In the genomic region with DNA sequence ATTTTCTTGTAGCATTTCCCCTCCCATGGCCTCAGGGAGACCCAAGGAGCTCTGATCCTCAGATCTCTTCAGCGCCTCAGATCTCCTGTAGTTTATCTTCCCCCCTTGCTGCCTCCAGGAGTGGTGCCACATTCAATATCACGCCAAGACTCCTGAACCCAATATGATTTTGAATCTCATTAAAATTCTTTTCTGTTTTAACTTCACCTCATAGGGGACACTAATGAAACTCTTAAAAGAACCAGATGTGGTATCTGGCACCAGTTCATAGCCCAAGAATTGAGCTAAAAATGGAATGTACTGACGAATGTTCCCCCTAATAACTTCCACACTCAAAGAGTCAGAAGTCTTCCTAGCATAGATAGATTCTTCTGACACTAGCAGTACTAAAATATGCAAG, we compare ENCODE assay signal across 22 cellular contexts. TPM values are rescaled to one million over a fixed set of nuclear protein-coding genes. Genes with fewer than 3 reads are reported as not detected.
DNase-seq lines count a peak whose midpoint lies in the region; ATAC-seq and TF ChIP-seq lines count a peak whose summit lies in the region.
"Had no signal": no experiment of that assay in that cellular context is flagged by ENCODE, and none has a peak within 500 bp of the region (broad histone marks: within the 10 kb centered on the region; RNA-seq: fewer than 3 reads in every experiment).

No MANE protein-coding gene starts in this region.

- H2BK120ac ChIP-seq in IMR-90 (ENCODE audit: low read depth, low read length) = no peak overlapping the region

- 53% methylated on average over 2 of the region's 3 CpGs; no CpG with 5 or more reads in 1 of the 2 experiments for WGBS in IMR-90 (ENCODE audit: extremely low coverage in 2 of 2, insufficient read length in 1 of 2), 2 experiments
- 91 to 100% methylated on average over 1 to 3 of the region's 3 CpGs for WGBS in endodermal cell (ENCODE audit: insufficient coverage in 1 of 2, insufficient read length in 1 of 2), 2 experiments
- 66 to 76% methylated on average over 3 of the region's 3 CpGs for WGBS in lung, 2 donors

- ATAC-seq in IMR-90 (ENCODE audit: low read depth) (no peak; the same call in 1 of the 2 replicates), lung (ENCODE audit: insufficient read depth, low FRiP score) (no peak), GM18870 (IDR thresholded peaks at IDR 0.05; ENCODE audit: unreplicated experiment) (no peak)
- ATAC-seq in activated CD8-positive, alpha-beta T cell treated with anti-CD3 and anti-CD28 coated beads, Interleukin-2, amount 10 ng/mL, durations not matched to agents 7 days and 5 days = no peak
- ATAC-seq: naive thymus-derived CD4-positive, alpha-beta T cell; stimulated activated naive CD8-positive, alpha-beta T cell treated with anti-CD3 and anti-CD28 coated beads, Interleukin-15, Interleukin-2, amounts not matched to agents 100 U/mL and 50 U/mL, for 24 hours had no signal

- H3K4me2 ChIP-seq in IMR-90 (ENCODE audit: low read depth, low read length) = no peak overlapping the region

- H3K4ac ChIP-seq in IMR-90 (ENCODE audit: low read depth, low read length) = no peak overlapping the region

- no peak overlapping the region for H2AK5ac ChIP-seq in IMR-90 (ENCODE audit: low read depth, low read length)

- POLR2A ChIA-PET in IMR-90 (lab: Charles Lee; ENCODE audit: unreplicated experiment) = no interaction called here
- POLR2A ChIA-PET in activated CD8-positive, alpha-beta T cell treated with anti-CD3 and anti-CD28 coated beads, Interleukin-2, amount 10 ng/mL, durations not matched to agents 7 days and 5 days (lab: Charles Lee) = no interaction called here

- no peak overlapping the region for H3K23ac ChIP-seq in IMR-90 (ENCODE audit: low read depth, low read length)

- TF ChIP-seq CTCF in AG09309 (IDR thresholded peaks at IDR 0.05; ENCODE audit: control insufficient read depth, insufficient read depth, low read depth, low read length, missing control alignments) = no peak
- no peak for TF ChIP-seq CTCF in IMR-90 (conservative IDR thresholded peaks at IDR 0.05; ENCODE audit: low read depth, low read length)
- no peak for TF ChIP-seq CTCF in endodermal cell (conservative IDR thresholded peaks at IDR 0.05)
- TF ChIP-seq CTCF in lung (IDR thresholded peaks at IDR 0.05; ENCODE audit: control extremely low read depth, extremely low read depth) = no peak

- no peaks in the 10 kb centered on the region for H3K79me1 ChIP-seq in IMR-90 (ENCODE audit: low read depth in 1 of 2, low read length in 2 of 2)

- H3K36me3 ChIP-seq in IMR-90 (ENCODE audit: control insufficient read depth, insufficient read depth, low read length) = no peaks in the 10 kb centered on the region
- no peaks in the 10 kb centered on the region for H3K36me3 ChIP-seq in endodermal cell (ENCODE audit: control insufficient read depth, insufficient read depth, low read length)
- H3K36me3 ChIP-seq in lung (ENCODE audit: control insufficient read depth in 2 of 2, insufficient read depth in 2 of 2, low read length in 2 of 2) = no peaks in the 10 kb centered on the region
- H3K36me3 ChIP-seq: tibial nerve had no signal

- H4K8ac ChIP-seq in IMR-90 (ENCODE audit: low read depth in 2 of 2, low read length in 2 of 2) = no peak overlapping the region

- no TSS peak for BruUV-seq in IMR-90 (replicated peaks; lab: Mats Ljungman, UMichigan)

- dilution Hi-C loops in IMR-90 (cut with HindIII; ENCODE audit: low sequenced_read_pairs, unreplicated experiment) = no loop called here

- H3K9me3 ChIP-seq in IMR-90 (ENCODE audit: control insufficient read depth, insufficient read depth, low read length) (no peaks in the 10 kb centered on the region), endodermal cell (ENCODE audit: control insufficient read depth, low read length) (peaks cover 33% of the 10 kb centered on the region), lung (ENCODE audit: control insufficient read depth in 2 of 2, insufficient read depth in 1 of 2, low read length in 1 of 2) (no peaks in the 10 kb centered on the region)

- H3K27ac Mint-ChIP-seq in endodermal cell = no peak overlapping the region
- no peak overlapping the region for H3K27ac Mint-ChIP-seq in activated CD8-positive, alpha-beta T cell treated with anti-CD3 and anti-CD28 coated beads, Interleukin-2, amount 10 ng/mL, durations not matched to agents 7 days and 5 days
- H3K27ac Mint-ChIP-seq: CD4-positive, CD25-positive, alpha-beta regulatory T cell; naive thymus-derived CD4-positive, alpha-beta T cell had no signal

- no peaks in the 10 kb centered on the region for H4K20me1 ChIP-seq in IMR-90 (ENCODE audit: insufficient read depth, low read length)

- in situ Hi-C loops in IMR-90 (cut with MboI; ENCODE audit: low sequenced_read_pairs) = no loop called here

- no peaks in the 10 kb centered on the region for H3K4me1 ChIP-seq in IMR-90 (ENCODE audit: control insufficient read depth, insufficient read depth, low read length)
- peaks cover 10% of the 10 kb centered on the region for H3K4me1 ChIP-seq in endodermal cell (ENCODE audit: control insufficient read depth, insufficient read depth, low read length)
- H3K4me1 ChIP-seq in lung (ENCODE audit: control insufficient read depth in 2 of 2, insufficient read depth in 2 of 2, low read length in 2 of 2) = peaks cover 3% of the 10 kb centered on the region in 2 donors
- H3K4me1 ChIP-seq: tibial nerve had no signal

- H3K27ac ChIP-seq in IMR-90 (ENCODE audit: insufficient read depth, low read length) (no peak overlapping the region), endodermal cell (ENCODE audit: low read depth, low read length) (no peak overlapping the region), lung (ENCODE audit: low read depth in 1 of 2, low read length in 1 of 2) (no peak overlapping the region)

- H3K4me3 ChIP-seq in AG09309 (ENCODE audit: control insufficient read depth, low read depth, low read length) (no peak overlapping the region), IMR-90 (ENCODE audit: insufficient read depth, low read depth, low read length) (no peak overlapping the region), endodermal cell (ENCODE audit: low read length) (peak overlapping the region; percentile 51), lung (no peak overlapping the region)
- H3K4me3 ChIP-seq: tibial nerve had no signal

- peaks cover 18% of the 10 kb centered on the region for H3K4me1 Mint-ChIP-seq in endodermal cell
- H3K4me1 Mint-ChIP-seq in activated CD8-positive, alpha-beta T cell treated with anti-CD3 and anti-CD28 coated beads, Interleukin-2, amount 10 ng/mL, durations not matched to agents 7 days and 5 days (ENCODE audit: low read depth) = no peaks in the 10 kb centered on the region
- H3K4me1 Mint-ChIP-seq: CD4-positive, CD25-positive, alpha-beta regulatory T cell; naive thymus-derived CD4-positive, alpha-beta T cell had no signal

- intact Hi-C loops in IMR-90 (cut with micrococcal nuclease) = no loop called here

- no peak overlapping the region for H3K56ac ChIP-seq in IMR-90 (ENCODE audit: extremely low read depth, insufficient read depth, low read length)

- no peak overlapping the region for H3K14ac ChIP-seq in IMR-90 (replicated peaks; ENCODE audit: low read depth, low read length)

- no peak overlapping the region for H3K9ac ChIP-seq in IMR-90 (ENCODE audit: low read depth, low read length)
- H3K9ac ChIP-seq in endodermal cell (ENCODE audit: extremely low read depth, low read length, poor library complexity, severe bottlenecking) = no peak overlapping the region

- TF ChIP-seq POLR2A in IMR-90 (IDR thresholded peaks at IDR 0.05; ENCODE audit: low read depth, low read length) = no peak

- no peak overlapping the region for H4K5ac ChIP-seq in IMR-90 (ENCODE audit: low read depth, low read length)

- H2BK15ac ChIP-seq in IMR-90 (ENCODE audit: low read depth, low read length) = no peak overlapping the region

- no peaks in the 10 kb centered on the region for H3K9me1 ChIP-seq in IMR-90 (ENCODE audit: insufficient read depth, low read length)

- H3K27me3 Mint-ChIP-seq in endodermal cell (ENCODE audit: insufficient read depth) = no peaks in the 10 kb centered on the region
- H3K27me3 Mint-ChIP-seq in activated CD8-positive, alpha-beta T cell treated with anti-CD3 and anti-CD28 coated beads, Interleukin-2, amount 10 ng/mL, durations not matched to agents 7 days and 5 days (ENCODE audit: low read depth) = peaks cover 3% of the 10 kb centered on the region
- H3K27me3 Mint-ChIP-seq: CD4-positive, CD25-positive, alpha-beta regulatory T cell had no signal

- no peak overlapping the region for H2AFZ ChIP-seq in IMR-90 (replicated peaks; ENCODE audit: low read length, poor library complexity)

- no peak overlapping the region for H3K4me3 Mint-ChIP-seq in endodermal cell
- H3K4me3 Mint-ChIP-seq in activated CD8-positive, alpha-beta T cell treated with anti-CD3 and anti-CD28 coated beads, Interleukin-2, amount 10 ng/mL, durations not matched to agents 7 days and 5 days = no peak overlapping the region
- H3K4me3 Mint-ChIP-seq: CD4-positive, CD25-positive, alpha-beta regulatory T cell; naive thymus-derived CD4-positive, alpha-beta T cell had no signal

- no peak overlapping the region for H3K18ac ChIP-seq in IMR-90 (ENCODE audit: low read depth, low read length)

- H2BK20ac ChIP-seq in IMR-90 (ENCODE audit: low read depth, low read length) = 0 out of 2 replicates have a peak overlapping the region, but pooled peaks have one; percentile 24

- no peak overlapping the region for H2AK9ac ChIP-seq in IMR-90 (replicated peaks; ENCODE audit: low read depth, low read length, poor library complexity)

- H3K36me3 Mint-ChIP-seq in endodermal cell (ENCODE audit: low read depth) = no peaks in the 10 kb centered on the region
- H3K36me3 Mint-ChIP-seq in activated CD8-positive, alpha-beta T cell treated with anti-CD3 and anti-CD28 coated beads, Interleukin-2, amount 10 ng/mL, durations not matched to agents 7 days and 5 days (ENCODE audit: low read depth) = no peaks in the 10 kb centered on the region
- H3K36me3 Mint-ChIP-seq: CD4-positive, CD25-positive, alpha-beta regulatory T cell; naive thymus-derived CD4-positive, alpha-beta T cell had no signal

- no peak overlapping the region for H2BK5ac ChIP-seq in IMR-90 (ENCODE audit: low read depth, low read length, poor library complexity, severe bottlenecking)

- DNase-seq in AG09309 (ENCODE audit: low read depth) = peak; percentile 86
- no peak for DNase-seq in IMR-90
- DNase-seq in endodermal cell = peak; percentile 44
- peak; percentile 6 for DNase-seq in lung (ENCODE audit: low spot score)
- no peak for DNase-seq in HUDEP-2 (lab: John Stamatoyannopoulos, UW; ENCODE audit: unreplicated experiment in 76 of 76)
- DNase-seq in stimulated activated CD4-positive, alpha-beta T cell treated with anti-CD3 and anti-CD28 coated beads, Interleukin-4, amount 100 ng/mL, for 1 hour = no peak
- DNase-seq in activated CD8-positive, alpha-beta T cell treated with anti-CD3 and anti-CD28 coated beads, Interleukin-2, amount 10 ng/mL, durations not matched to agents 7 days and 5 days = no peak
- DNase-seq: activated CD4-positive, alpha-beta T cell treated with anti-CD3 and anti-CD28 coated beads for 1 hour; activated naive CD4-positive, alpha-beta T cell treated with Interleukin-2 at 50 U/mL for 16 hours; activated T-cell treated with anti-CD3 and anti-CD28 coated beads, Interleukin-2, amount 50 U/mL, for 48 hours; amygdala; CD4-positive, CD25-positive, alpha-beta regulatory T cell; cerebellar nuclear complex; erythroblast; GF-D8; naive thymus-derived CD4-positive, alpha-beta T cell; NCI-H1048; NCI-H187 treated with DMSO at 0.1 percent for 48 hours; stimulated activated CD4-positive, alpha-beta T cell treated with anti-CD3 and anti-CD28 coated beads, Interleukin-4, amount 100 ng/mL, for 4 hours; stimulated activated naive CD8-positive, alpha-beta T cell treated with anti-CD3 and anti-CD28 coated beads, Interleukin-15, Interleukin-2, amounts not matched to agents 100 U/mL and 50 U/mL, for 24 hours had no signal

- peaks cover 1% of the 10 kb centered on the region; the same call in 1 of the 2 replicates for H3K27me3 ChIP-seq in IMR-90 (ENCODE audit: control insufficient read depth, insufficient read depth, low read length)
- no peaks in the 10 kb centered on the region for H3K27me3 ChIP-seq in endodermal cell (ENCODE audit: control insufficient read depth, insufficient read depth, low read length, poor library complexity, severe bottlenecking)
- no peaks in the 10 kb centered on the region for H3K27me3 ChIP-seq in lung (ENCODE audit: control insufficient read depth, insufficient read depth)
- H3K27me3 ChIP-seq: tibial nerve had no signal

- no peak overlapping the region for H4K91ac ChIP-seq in IMR-90 (ENCODE audit: insufficient read depth, low read depth, low read length)

- TF ChIP-seq RAD21 in IMR-90 (IDR thresholded peaks at IDR 0.05; ENCODE audit: low read length) = no peak

- CTCF ChIA-PET in IMR-90 (lab: Yijun Ruan, JAX) = no interaction called here
- CTCF ChIA-PET in activated CD8-positive, alpha-beta T cell treated with anti-CD3 and anti-CD28 coated beads, Interleukin-2, amount 10 ng/mL, durations not matched to agents 7 days and 5 days (lab: Charles Lee) = no interaction called here

- peaks cover 9% of the 10 kb centered on the region for H3K9me3 Mint-ChIP-seq in endodermal cell
- peaks cover 8% of the 10 kb centered on the region for H3K9me3 Mint-ChIP-seq in activated CD8-positive, alpha-beta T cell treated with anti-CD3 and anti-CD28 coated beads, Interleukin-2, amount 10 ng/mL, durations not matched to agents 7 days and 5 days (ENCODE audit: insufficient read depth)

RNA-seq across cellular contexts. Expression of gene LIFR, which starts 59.6 kb away (rescaled TPM):
- total RNA-seq in IMR-90 (2012; rRNA removed) = 10.4 and 13.9 TPM in 2 replicates
- 1.6 and 1.9 TPM in 2 replicates for polyA plus RNA-seq in IMR-90 (2012; rRNA removed)
- polyA plus RNA-seq in IMR-90 (2012; cell fraction: cytosol; rRNA removed) = 0.35 and 0.54 TPM in 2 replicates
- polyA plus RNA-seq in IMR-90 (2012; cell fraction: nucleus; rRNA removed; ENCODE audit: low replicate concordance) = 0.50 and 4.3 TPM in 2 replicates
- 10 to 100 TPM; 81.7 to 85.9 TPM for total RNA-seq in endodermal cell
- 36.8 TPM for polyA plus RNA-seq in endodermal cell (2013, experiment 1 of 2)
- polyA plus RNA-seq in endodermal cell (2013, experiment 2 of 2) = 46.8 TPM
- 100 to 1,000 TPM in 1 of 2 donors, 10 to 100 TPM in 1; 61.3 to 345 TPM for total RNA-seq in lung
- 10 to 100 TPM; 14.2 TPM for polyA plus RNA-seq in lung
- not detected for total RNA-seq in activated CD8-positive, alpha-beta T cell treated with anti-CD3 and anti-CD28 coated beads, Interleukin-2, amount 10 ng/mL, durations not matched to agents 7 days and 5 days
- total RNA-seq: CD4-positive, CD25-positive, alpha-beta regulatory T cell had no signal
- polyA plus RNA-seq: CD4-positive, CD25-positive, alpha-beta regulatory T cell; naive thymus-derived CD4-positive, alpha-beta T cell had no signal

Comparison
In these comparisons a context has a peak if more than half of its experiments do, and no peak if none do; other contexts are left out.
1. DNase-seq: peak in AG09309 (single experiment), endodermal cell (single experiment) and lung (single experiment); none in IMR-90 (single experiment), HUDEP-2 (0 of 76), stimulated activated CD4-positive, alpha-beta T cell treated with anti-CD3 and anti-CD28 coated beads, Interleukin-4, amount 100 ng/mL, for 1 hour (single experiment) and activated CD8-positive, alpha-beta T cell treated with anti-CD3 and anti-CD28 coated beads, Interleukin-2, amount 10 ng/mL, durations not matched to agents 7 days and 5 days (single experiment).
2. RNA of gene LIFR, which starts 59.6 kb away (total RNA-seq): 61.3 to 345 TPM in lung, 81.7 to 85.9 TPM in endodermal cell and 10.4 to 13.9 TPM in IMR-90; not detected in activated CD8-positive, alpha-beta T cell treated with anti-CD3 and anti-CD28 coated beads, Interleukin-2, amount 10 ng/mL, durations not matched to agents 7 days and 5 days; every median in the first group is over 10 times any median in the second.